ENCODE assay signal across 27 cellular contexts in genomic region chr3:172077197-172077734, GRCh38.
"Had no signal": no experiment of that assay in that cellular context is flagged by ENCODE, and none has a peak within 500 bp of the region (broad histone marks: within the 10 kb centered on the region; RNA-seq: fewer than 3 reads in every experiment).

No MANE protein-coding gene starts in this region.

- H3K9me3 Mint-ChIP-seq: activated naive CD4-positive, alpha-beta T cell treated with anti-CD3 and anti-CD28 coated beads, Interleukin-2, amount 50 U/mL, for 24 hours; activated naive CD8-positive, alpha-beta T cell treated with anti-CD3 and anti-CD28 coated beads, Interleukin-2, amount 50 U/mL, for 24 hours; activated T-helper 2 cell treated with anti-CD3 and anti-CD28 coated beads, Interferon-gamma antibody, Interleukin-2, Interleukin-4, amounts not matched to agents 10 μg/mL and 5 μg/mL and 100 μg/mL, durations not matched to agents 14 hours and 24 hours and 36 hours; dendritic cell treated with granulocyte-macrophage colony-stimulating factor and Interleukin-4, amounts not matched to agents 40 ng/mL and 50 ng/mL, for 4 days; endodermal cell; immature natural killer cell; naive thymus-derived CD4-positive, alpha-beta T cell; T-cell had no signal

- H3K9me3 ChIP-seq: breast epithelium, pancreas, psoas muscle, right atrium auricular region, spleen, suprapubic skin, tibial artery had no signal

- H3K4me3 Mint-ChIP-seq: activated CD4-positive, alpha-beta T cell treated with anti-CD3 and anti-CD28 coated beads for 36 hours; activated CD8-positive, alpha-beta memory T cell treated with anti-CD3 and anti-CD28 coated beads, Interleukin-2, amount 10 ng/mL, durations not matched to agents 7 days and 5 days; activated CD8-positive, alpha-beta T cell treated with anti-CD3 and anti-CD28 coated beads, Interleukin-2, amount 10 ng/mL, durations not matched to agents 7 days and 5 days; activated naive CD4-positive, alpha-beta T cell treated with anti-CD3 and anti-CD28 coated beads, Interleukin-2, amount 50 U/mL, for 24 hours; activated naive CD8-positive, alpha-beta T cell treated with anti-CD3 and anti-CD28 coated beads, Interleukin-2, amount 50 U/mL, for 24 hours; dendritic cell treated with granulocyte-macrophage colony-stimulating factor and Interleukin-4, amounts not matched to agents 40 ng/mL and 50 ng/mL, for 4 days; endodermal cell; immature natural killer cell; naive thymus-derived CD4-positive, alpha-beta T cell; T-cell had no signal

- DNase-seq: activated CD4-positive, alpha-beta T cell treated with anti-CD3 and anti-CD28 coated beads for 36 hours; activated CD4-positive, CD25-positive, alpha-beta regulatory T cell; activated CD8-positive, alpha-beta memory T cell treated with anti-CD3 and anti-CD28 coated beads, Interleukin-2, amount 10 ng/mL, durations not matched to agents 7 days and 5 days; activated CD8-positive, alpha-beta T cell treated with anti-CD3 and anti-CD28 coated beads, Interleukin-2, amount 10 ng/mL, durations not matched to agents 7 days and 5 days; activated naive CD8-positive, alpha-beta T cell treated with anti-CD3 and anti-CD28 coated beads, Interleukin-2, amount 50 U/mL, for 24 hours; activated T-cell treated with anti-CD3 and anti-CD28 coated beads, Interleukin-2, amount 50 U/mL, for 48 hours; amygdala; central memory CD4-positive, alpha-beta T cell; endodermal cell; foreskin fibroblast; head of caudate nucleus; hippocampal formation; immature natural killer cell; midbrain; naive thymus-derived CD4-positive, alpha-beta T cell; pancreas; psoas muscle; spleen; stimulated activated naive CD4-positive, alpha-beta T cell; T-cell; tibial artery had no signal

- H3K27ac Mint-ChIP-seq: activated CD4-positive, alpha-beta T cell treated with anti-CD3 and anti-CD28 coated beads for 36 hours; activated CD8-positive, alpha-beta memory T cell treated with anti-CD3 and anti-CD28 coated beads, Interleukin-2, amount 10 ng/mL, durations not matched to agents 7 days and 5 days; activated CD8-positive, alpha-beta T cell treated with anti-CD3 and anti-CD28 coated beads, Interleukin-2, amount 10 ng/mL, durations not matched to agents 7 days and 5 days; activated naive CD4-positive, alpha-beta T cell treated with anti-CD3 and anti-CD28 coated beads, Interleukin-2, amount 50 U/mL, for 24 hours; activated naive CD8-positive, alpha-beta T cell treated with anti-CD3 and anti-CD28 coated beads, Interleukin-2, amount 50 U/mL, for 24 hours; activated T-helper 2 cell treated with anti-CD3 and anti-CD28 coated beads, Interferon-gamma antibody, Interleukin-2, Interleukin-4, amounts not matched to agents 10 μg/mL and 5 μg/mL and 100 μg/mL, durations not matched to agents 14 hours and 24 hours and 36 hours; dendritic cell treated with granulocyte-macrophage colony-stimulating factor and Interleukin-4, amounts not matched to agents 40 ng/mL and 50 ng/mL, for 4 days; endodermal cell; naive thymus-derived CD4-positive, alpha-beta T cell; T-cell had no signal

- H3K4me1 ChIP-seq: breast epithelium had no signal

- H3K4me3 ChIP-seq: breast epithelium, pancreas, psoas muscle, right atrium auricular region, spleen, suprapubic skin, tibial artery had no signal

- H3K36me3 ChIP-seq: breast epithelium, pancreas, right atrium auricular region, suprapubic skin had no signal

- H3K4me1 Mint-ChIP-seq: activated CD4-positive, alpha-beta T cell treated with anti-CD3 and anti-CD28 coated beads for 36 hours; activated CD8-positive, alpha-beta memory T cell treated with anti-CD3 and anti-CD28 coated beads, Interleukin-2, amount 10 ng/mL, durations not matched to agents 7 days and 5 days had no signal

- H3K27ac ChIP-seq: breast epithelium, pancreas, psoas muscle, right atrium auricular region, spleen, suprapubic skin had no signal

- H3K27me3 ChIP-seq: breast epithelium, pancreas, right atrium auricular region, spleen, suprapubic skin, tibial artery had no signal

- H3K27me3 Mint-ChIP-seq: activated CD4-positive, alpha-beta T cell treated with anti-CD3 and anti-CD28 coated beads for 36 hours; activated CD8-positive, alpha-beta memory T cell treated with anti-CD3 and anti-CD28 coated beads, Interleukin-2, amount 10 ng/mL, durations not matched to agents 7 days and 5 days; activated naive CD4-positive, alpha-beta T cell treated with anti-CD3 and anti-CD28 coated beads, Interleukin-2, amount 50 U/mL, for 24 hours; activated naive CD8-positive, alpha-beta T cell treated with anti-CD3 and anti-CD28 coated beads, Interleukin-2, amount 50 U/mL, for 24 hours; dendritic cell treated with granulocyte-macrophage colony-stimulating factor and Interleukin-4, amounts not matched to agents 40 ng/mL and 50 ng/mL, for 4 days; naive thymus-derived CD4-positive, alpha-beta T cell; T-cell had no signal
